8 cellular contexts compared by ENCODE assay signal in the genomic region with DNA sequence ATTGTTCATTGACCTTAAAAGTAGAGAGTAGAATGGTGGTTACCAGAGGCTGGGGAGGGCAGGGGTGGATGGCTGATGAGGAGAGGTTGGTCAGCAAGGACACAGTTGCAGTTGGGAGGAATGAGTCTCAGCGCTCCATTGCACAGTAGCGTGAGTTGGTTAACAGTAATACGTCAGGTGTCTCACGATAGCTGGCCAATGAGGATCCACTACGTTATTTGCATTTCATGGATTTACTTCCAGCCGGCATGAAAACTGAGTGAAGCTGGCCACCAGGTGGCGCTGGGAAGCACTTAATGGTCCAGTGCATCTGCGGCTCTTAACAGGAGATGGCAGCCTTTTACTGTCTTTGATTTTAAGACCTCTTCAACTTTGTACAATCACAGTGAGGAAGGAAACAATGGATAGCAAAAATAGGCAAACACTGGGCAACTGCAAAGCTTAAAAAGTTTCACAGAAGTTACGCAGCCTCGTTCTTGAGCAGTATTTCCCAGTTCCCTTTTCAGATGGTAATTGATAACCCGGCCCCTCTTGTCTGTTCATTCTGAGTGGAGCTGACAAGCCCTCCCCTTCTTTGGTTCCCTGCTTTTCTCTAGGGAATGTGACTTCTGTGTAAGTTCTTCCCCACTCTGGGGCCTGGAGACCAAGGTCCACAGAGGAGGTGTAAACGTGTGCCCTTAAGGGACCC. TPM values are rescaled to one million over a fixed set of nuclear protein-coding genes. Genes with fewer than 3 reads are reported as not detected.
A peak's percentile ranks its signal among the peaks of the same experiment; 100 is the strongest.
DNase-seq lines count a peak whose midpoint lies in the region; ATAC-seq and TF ChIP-seq lines count a peak whose summit lies in the region.

No MANE protein-coding gene starts in this region.

- H3K27ac Mint-ChIP-seq in CD4-positive, alpha-beta memory T cell, result peak overlapping the region in 5 of 7 donors; percentile 10 to 84 (median 63)
- peak overlapping the region; percentile 27 for H3K27ac Mint-ChIP-seq in activated CD4-positive, alpha-beta T cell treated with anti-CD3 and anti-CD28 coated beads, Interleukin-2, amount 10 ng/mL, durations not matched to agents 24 days and 14 days
- H3K27ac Mint-ChIP-seq in dendritic cell treated with granulocyte-macrophage colony-stimulating factor and Interleukin-4, amounts not matched to agents 40 ng/mL and 50 ng/mL, for 4 days, result no peak overlapping the region

- H3K9me3 Mint-ChIP-seq in CD4-positive, alpha-beta memory T cell, result no peaks in the 10 kb centered on the region
- no peaks in the 10 kb centered on the region for H3K9me3 Mint-ChIP-seq in activated CD4-positive, alpha-beta T cell treated with anti-CD3 and anti-CD28 coated beads, Interleukin-2, amount 10 ng/mL, durations not matched to agents 24 days and 14 days
- no peaks in the 10 kb centered on the region for H3K9me3 Mint-ChIP-seq in dendritic cell treated with granulocyte-macrophage colony-stimulating factor and Interleukin-4, amounts not matched to agents 40 ng/mL and 50 ng/mL, for 4 days

- peaks cover 4 to 8% of the 10 kb centered on the region in 2 donors for H3K36me3 Mint-ChIP-seq in CD4-positive, alpha-beta memory T cell
- H3K36me3 Mint-ChIP-seq in activated CD4-positive, alpha-beta T cell treated with anti-CD3 and anti-CD28 coated beads, Interleukin-2, amount 10 ng/mL, durations not matched to agents 24 days and 14 days (ENCODE audit: low read depth), result peaks cover 1% of the 10 kb centered on the region
- H3K36me3 Mint-ChIP-seq in dendritic cell treated with granulocyte-macrophage colony-stimulating factor and Interleukin-4, amounts not matched to agents 40 ng/mL and 50 ng/mL, for 4 days (ENCODE audit: low read depth), result peaks cover under 1% of the 10 kb centered on the region

- CTCF ChIA-PET in CD4-positive, alpha-beta memory T cell (lab: Charles Lee; ENCODE audit: partially characterized antibody), result interaction anchor here (0.7 to 10.6 kb wide), 40 partner anchors 9 to 774 kb away, joined by 3 to 123 read pairs (median 4); a partner anchor contains a TSS

- WGBS in right lobe of liver (ENCODE audit: insufficient coverage, low coverage, low lambda C conversion rate, missing lambda C conversion rate), result 0% methylated on average over 12 of the region's 12 CpGs

- peak; percentile 89 for ATAC-seq in GM19455 (IDR thresholded peaks at IDR 0.05; ENCODE audit: unreplicated experiment)
- ATAC-seq in HG03558 (IDR thresholded peaks at IDR 0.05; ENCODE audit: extremely low read depth, unreplicated experiment), result peak; percentile 83
- peak; percentile 83 to 90 (median 86) for ATAC-seq in right lobe of liver

- intact Hi-C loops in CD4-positive, alpha-beta memory T cell (cut with micrococcal nuclease), result loop anchor here (1.0 to 10.0 kb wide), 8 partner anchors 14 to 774 kb away; a partner anchor contains a TSS
- intact Hi-C loops in activated CD4-positive, alpha-beta T cell treated with anti-CD3 and anti-CD28 coated beads, Interleukin-2, amount 10 ng/mL, durations not matched to agents 24 days and 14 days (cut with micrococcal nuclease), result loop anchor here (1.0 to 10.0 kb wide), 7 partner anchors 23 to 779 kb away; a partner anchor contains a TSS
- intact Hi-C loops in dendritic cell treated with granulocyte-macrophage colony-stimulating factor and Interleukin-4, amounts not matched to agents 40 ng/mL and 50 ng/mL, for 4 days (cut with micrococcal nuclease), result loop anchor here (1.0 to 10.0 kb wide), 5 partner anchors 33 to 585 kb away; a partner anchor contains a TSS
- intact Hi-C loops in right lobe of liver (cut with DNase I), result loop anchor here in 1 of 2 donors (10.0 kb wide), 1 partner anchor 445 kb away; no protein-coding TSS in a partner anchor

- peak overlapping the region in 4 of 8 donors; percentile 7 to 46 (median 26) for H3K4me3 Mint-ChIP-seq in CD4-positive, alpha-beta memory T cell
- peak overlapping the region; percentile 20 for H3K4me3 Mint-ChIP-seq in activated CD4-positive, alpha-beta T cell treated with anti-CD3 and anti-CD28 coated beads, Interleukin-2, amount 10 ng/mL, durations not matched to agents 24 days and 14 days
- H3K4me3 Mint-ChIP-seq in dendritic cell treated with granulocyte-macrophage colony-stimulating factor and Interleukin-4, amounts not matched to agents 40 ng/mL and 50 ng/mL, for 4 days, result peak overlapping the region; percentile 2

- H3K36me3 ChIP-seq in CD4-positive, alpha-beta memory T cell (ENCODE audit: insufficient read depth, low read length), result no peaks in the 10 kb centered on the region
- no peaks in the 10 kb centered on the region for H3K36me3 ChIP-seq in right lobe of liver

- DNase-seq in CD4-positive, alpha-beta memory T cell, result peak; percentile 75 to 87 (median 80)
- DNase-seq in NCI-H69 (lab: John Stamatoyannopoulos, UW) (peak; percentile 85), right lobe of liver (peak; percentile 90 to 94 (median 91))
- DNase-seq in activated CD4-positive, alpha-beta T cell treated with anti-CD3 and anti-CD28 coated beads, Interleukin-2, amount 10 ng/mL, durations not matched to agents 24 days and 14 days, result peak; percentile 96
- DNase-seq in stimulated activated CD4-positive, alpha-beta T cell treated with anti-CD3 and anti-CD28 coated beads, TNF-alpha, amount 100 ng/mL, for 4 hours (ENCODE audit: low read depth in 3 of 3), result peak; percentile 64 to 85 (median 72)

- TF ChIP-seq CTCF in right lobe of liver (IDR thresholded peaks at IDR 0.05), result peak; percentile 99 to 100 (median 100)

- peak; percentile 48 for TF ChIP-seq POLR2A in right lobe of liver (IDR thresholded peaks at IDR 0.05)

- no peaks in the 10 kb centered on the region for H3K27me3 ChIP-seq in CD4-positive, alpha-beta memory T cell (ENCODE audit: insufficient read depth, low read length)
- H3K27me3 ChIP-seq in right lobe of liver, result no peaks in the 10 kb centered on the region

- H3K4me3 ChIP-seq in CD4-positive, alpha-beta memory T cell (ENCODE audit: low read length in 2 of 2), result no peak overlapping the region
- H3K4me3 ChIP-seq in right lobe of liver, result no peak overlapping the region

- POLR2A ChIA-PET in CD4-positive, alpha-beta memory T cell (lab: Charles Lee; ENCODE audit: partially characterized antibody), result interaction anchor here (0.5 to 1.6 kb wide), 6 partner anchors 12 to 584 kb away, joined by 3 to 8 read pairs (median 4); no protein-coding TSS in a partner anchor

- H3K27ac ChIP-seq in CD4-positive, alpha-beta memory T cell (ENCODE audit: low read depth, low read length), result no peak overlapping the region
- peak overlapping the region; percentile 52 to 92 (median 88) for H3K27ac ChIP-seq in right lobe of liver

- H3K4me1 ChIP-seq in CD4-positive, alpha-beta memory T cell (ENCODE audit: insufficient read depth, low read length), result peaks cover 4% of the 10 kb centered on the region
- peaks cover 0 to 33% (median 13%) of the 10 kb centered on the region in 4 donors for H3K4me1 ChIP-seq in right lobe of liver

- H3K27me3 Mint-ChIP-seq in CD4-positive, alpha-beta memory T cell, result peaks cover 0 to 2% of the 10 kb centered on the region in 2 donors
- no peaks in the 10 kb centered on the region for H3K27me3 Mint-ChIP-seq in activated CD4-positive, alpha-beta T cell treated with anti-CD3 and anti-CD28 coated beads, Interleukin-2, amount 10 ng/mL, durations not matched to agents 24 days and 14 days
- H3K27me3 Mint-ChIP-seq in dendritic cell treated with granulocyte-macrophage colony-stimulating factor and Interleukin-4, amounts not matched to agents 40 ng/mL and 50 ng/mL, for 4 days, result no peaks in the 10 kb centered on the region

- no peaks in the 10 kb centered on the region for H3K9me3 ChIP-seq in CD4-positive, alpha-beta memory T cell (ENCODE audit: control insufficient read depth in 1 of 2, low read length in 2 of 2)
- no peaks in the 10 kb centered on the region for H3K9me3 ChIP-seq in right lobe of liver

- peaks cover 6 to 9% (median 8%) of the 10 kb centered on the region in 4 donors for H3K4me1 Mint-ChIP-seq in CD4-positive, alpha-beta memory T cell
- peaks cover 11% of the 10 kb centered on the region for H3K4me1 Mint-ChIP-seq in activated CD4-positive, alpha-beta T cell treated with anti-CD3 and anti-CD28 coated beads, Interleukin-2, amount 10 ng/mL, durations not matched to agents 24 days and 14 days
- peaks cover 30% of the 10 kb centered on the region for H3K4me1 Mint-ChIP-seq in dendritic cell treated with granulocyte-macrophage colony-stimulating factor and Interleukin-4, amounts not matched to agents 40 ng/mL and 50 ng/mL, for 4 days (ENCODE audit: low read depth)

RNA-seq across cellular contexts. Expression of a gene that starts 23.7 kb away (rescaled TPM):
- 1 to 10 TPM; 9.2 to 9.8 TPM for total RNA-seq in CD4-positive, alpha-beta memory T cell
- polyA plus RNA-seq in CD4-positive, alpha-beta memory T cell, result 1 to 10 TPM; 1.5 to 2.3 TPM
- total RNA-seq in activated CD4-positive, alpha-beta T cell treated with anti-CD3 and anti-CD28 coated beads, Interleukin-2, amount 10 ng/mL, durations not matched to agents 24 days and 14 days, result 6.6 and 7.9 TPM in 2 replicates
- 1 to 10 TPM in 3 of 6 experiments, under 1 TPM in 3; 0.37 to 3.5 (median 1.6) TPM for total RNA-seq in right lobe of liver
